In genomic region chr6:34346175-34347119, GRCh38 we compare ENCODE assay signal across 16 cellular contexts. TPM values are rescaled to one million over a fixed set of nuclear protein-coding genes. Genes with fewer than 3 reads are reported as not detected.
DNase-seq lines count a peak whose midpoint lies in the region; ATAC-seq, FAIRE-seq and TF ChIP-seq lines count a peak whose summit lies in the region.
"Had no signal": no experiment of that assay in that cellular context is flagged by ENCODE, and none has a peak within 500 bp of the region (broad histone marks: within the 10 kb centered on the region; RNA-seq: fewer than 3 reads in every experiment).

No MANE protein-coding gene starts in this region.

- no peak for TF ChIP-seq EP300 in K562 (IDR thresholded peaks at IDR 0.05; ENCODE audit: low read length)

- ATAC-seq in K562 (no peak), HG02642 (IDR thresholded peaks at IDR 0.05; ENCODE audit: poor library complexity, unreplicated experiment) (no peak)
- ATAC-seq: lower lobe of right lung; natural killer cell treated with Interleukin-12 subunit alpha and Interleukin-12 subunit beta and Interleukin-15 and Interleukin-18, amount 100 ng/mL, for 72 hours had no signal

- no peaks in the 10 kb centered on the region for H3K9me3 ChIP-seq in HEK293 (ENCODE audit: control insufficient read depth, insufficient read depth, low read depth, low read length)
- H3K9me3 ChIP-seq in K562 (replicated peaks; ENCODE audit: control insufficient read depth, insufficient read depth, low read depth, low read length): no peaks in the 10 kb centered on the region
- H3K9me3 ChIP-seq: lower lobe of right lung had no signal

- H4K20me1 ChIP-seq in K562 (replicated peaks; ENCODE audit: control insufficient read depth, insufficient read depth, low read length): peaks cover 11% of the 10 kb centered on the region

- CTCF ChIA-PET in HEK293 (lab: Yijun Ruan, JAX) (interaction anchor here (0.7 kb wide), 1 partner anchor 106 kb away, joined by 3 read pairs; no protein-coding TSS in a partner anchor), K562 (lab: Yijun Ruan, JAX; ENCODE audit: low intra/inter-chr PET ratio) (no interaction called here)

- H3K27ac ChIP-seq in HEK293 (ENCODE audit: extremely low read depth, low read depth, low read length): no peak overlapping the region
- peak overlapping the region; percentile 6; the same call in 1 of the 3 replicates for H3K27ac ChIP-seq in K562 (ENCODE audit: extremely low read depth, low read depth, low read length)
- H3K27ac ChIP-seq: lower lobe of right lung, RWPE1 had no signal

- H3K79me2 ChIP-seq in K562 (ENCODE audit: control insufficient read depth, insufficient read depth, low read length): peaks cover 92% of the 10 kb centered on the region

- H3K4me1 ChIP-seq in HEK293 (ENCODE audit: control insufficient read depth, insufficient read depth, low read length): no peaks in the 10 kb centered on the region
- peaks cover 0 to 10% of the 10 kb centered on the region in 2 experiments; a peak in 4 of 5 replicates for H3K4me1 ChIP-seq in K562 (replicated peaks in 1 of 2; ENCODE audit: control insufficient read depth in 2 of 2, insufficient read depth in 2 of 2, low read length in 2 of 2)

- no peak for FAIRE-seq in K562 (lab: Jason Lieb, UNC)
- FAIRE-seq: colon had no signal

- DNase-seq in GM13976 (ENCODE audit: low spot score): peak; percentile 58
- DNase-seq in K562 (ENCODE audit: extremely low read depth in 1 of 4, low spot score in 3 of 4): no peak
- peak; percentile 86 for DNase-seq in renal cortical epithelial cell (ENCODE audit: low read depth)
- no peak for DNase-seq in NCI-H774 (lab: John Stamatoyannopoulos, UW)
- no peak for DNase-seq in activated T-cell treated with anti-CD3 and anti-CD28 coated beads, Interleukin-2, amount 50 U/mL, for 48 hours
- DNase-seq: activated effector memory CD4-positive, alpha-beta T cell treated with anti-CD3 and anti-CD28 coated beads, Interleukin-2, amount 50 U/mL, for 16 hours; aorta; foreskin melanocyte; lower lobe of right lung; NCI-H1930; retina had no signal

- no peak for TF ChIP-seq RAD21 in K562 (CRISPR knock-in tag; conservative IDR thresholded peaks at IDR 0.05 in 1 of 2, IDR thresholded peaks at IDR 0.05 in 1 of 2)

- in situ Hi-C loops in GM13976 (cut with MboI; ENCODE audit: low sequenced_read_pairs, unreplicated experiment) (no loop called here), K562 (cut with MboI) (no loop called here)

- BruUV-seq in K562 (replicated peaks; lab: Mats Ljungman, UMichigan): no TSS peak

- H3K9ac ChIP-seq in K562 (ENCODE audit: insufficient read depth in 1 of 2, low read depth in 2 of 2, low read length in 2 of 2): no peak overlapping the region

- no peak overlapping the region for H2AFZ ChIP-seq in K562 (ENCODE audit: low read depth, low read length)

- WGBS in K562 (ENCODE audit: insufficient coverage, low coverage, missing lambda C conversion rate): 91% methylated on average over 9 of the region's 9 CpGs

- no peak for TF ChIP-seq POLR2A in K562 (conservative IDR thresholded peaks at IDR 0.05)

- no peak overlapping the region for H3K4me3 ChIP-seq in HEK293 (ENCODE audit: low read depth, low read length)
- no peak overlapping the region for H3K4me3 ChIP-seq in K562
- H3K4me3 ChIP-seq: lower lobe of right lung had no signal

- no peaks in the 10 kb centered on the region for H3K36me3 ChIP-seq in HEK293 (ENCODE audit: control insufficient read depth in 2 of 2, insufficient read depth in 1 of 2, low read length in 2 of 2)
- H3K36me3 ChIP-seq in K562 (ENCODE audit: control insufficient read depth, insufficient read depth, low read length): peaks cover 18% of the 10 kb centered on the region; the same call in 2 of the 3 replicates
- H3K36me3 ChIP-seq: lower lobe of right lung had no signal

- no peaks in the 10 kb centered on the region for H3K27me3 ChIP-seq in K562 (ENCODE audit: control insufficient read depth in 2 of 2, insufficient read depth in 2 of 2, low read length in 2 of 2)

- POLR2A ChIA-PET in HEK293 (lab: Yijun Ruan, JAX): no interaction called here
- POLR2A ChIA-PET in K562 (lab: Yijun Ruan, JAX): interaction anchor here (0.6 to 1.6 kb wide), 4 partner anchors 8 to 19 kb away, joined by 3 to 6 read pairs (median 3); no protein-coding TSS in a partner anchor

- intact Hi-C loops in K562 (cut with micrococcal nuclease): no loop called here

- TF ChIP-seq CTCF in GM13976 (IDR thresholded peaks at IDR 0.05; ENCODE audit: borderline replicate concordance, control extremely low read depth, extremely low read depth, insufficient read depth, missing control alignments): no peak
- no peak for TF ChIP-seq CTCF in HEK293 (tag by site-specific recombination; IDR thresholded peaks at IDR 0.05)
- no peak for TF ChIP-seq CTCF in K562 (IDR thresholded peaks at IDR 0.05 in 2 of 3, conservative IDR thresholded peaks at IDR 0.05 in 1 of 3; ENCODE audit: insufficient read depth in 2 of 3, low read depth in 1 of 3, low read length in 3 of 3)

- no peak overlapping the region for H3K4me2 ChIP-seq in K562 (ENCODE audit: insufficient read depth, low read length)

- no peaks in the 10 kb centered on the region for H3K9me1 ChIP-seq in K562 (ENCODE audit: control insufficient read depth, insufficient read depth, low read length)

TF ChIP-seq in HEK293, 187 proteins besides CTCF, POLR2A, EP300 and RAD21 (continues in another document):
- TF ChIP-seq ZNF121 (tag by site-specific recombination; IDR thresholded peaks at IDR 0.05) (peak; percentile 63), PRDM6 (tag by site-specific recombination; IDR thresholded peaks at IDR 0.05) (peak; percentile 73), GLIS1 (tag by site-specific recombination; IDR thresholded peaks at IDR 0.05) (no peak), ZNF184 (tag by site-specific recombination; IDR thresholded peaks at IDR 0.05) (no peak), KLF8 (tag by site-specific recombination; IDR thresholded peaks at IDR 0.05) (no peak), ZNF266 (tag by site-specific recombination; IDR thresholded peaks at IDR 0.05; ENCODE audit: low read depth) (no peak)

TF ChIP-seq in K562, 482 proteins besides CTCF, POLR2A, EP300 and RAD21 (continues in another document):
- peak; percentile 94 for TF ChIP-seq ZBTB33 (CRISPR knock-in tag; IDR thresholded peaks at IDR 0.05)
- no peak for TF ChIP-seq SAP30 (IDR thresholded peaks at IDR 0.05; ENCODE audit: borderline replicate concordance, insufficient read depth, low read depth, low read length, poor library complexity, severe bottlenecking)
- TF ChIP-seq, protein P1, sequence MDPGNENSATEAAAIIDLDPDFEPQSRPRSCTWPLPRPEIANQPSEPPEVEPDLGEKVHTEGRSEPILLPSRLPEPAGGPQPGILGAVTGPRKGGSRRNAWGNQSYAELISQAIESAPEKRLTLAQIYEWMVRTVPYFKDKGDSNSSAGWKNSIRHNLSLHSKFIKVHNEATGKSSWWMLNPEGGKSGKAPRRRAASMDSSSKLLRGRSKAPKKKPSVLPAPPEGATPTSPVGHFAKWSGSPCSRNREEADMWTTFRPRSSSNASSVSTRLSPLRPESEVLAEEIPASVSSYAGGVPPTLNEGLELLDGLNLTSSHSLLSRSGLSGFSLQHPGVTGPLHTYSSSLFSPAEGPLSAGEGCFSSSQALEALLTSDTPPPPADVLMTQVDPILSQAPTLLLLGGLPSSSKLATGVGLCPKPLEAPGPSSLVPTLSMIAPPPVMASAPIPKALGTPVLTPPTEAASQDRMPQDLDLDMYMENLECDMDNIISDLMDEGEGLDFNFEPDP (CRISPR knock-in tag; IDR thresholded peaks at IDR 0.05): no peak
- TF ChIP-seq MAZ (CRISPR knock-in tag; conservative IDR thresholded peaks at IDR 0.05 in 1 of 2, IDR thresholded peaks at IDR 0.05 in 1 of 2): no peak
- no peak for TF ChIP-seq SMARCB1 (IDR thresholded peaks at IDR 0.05; ENCODE audit: insufficient read length, low read depth)
- no peak for TF ChIP-seq ZKSCAN3 (CRISPR knock-in tag; IDR thresholded peaks at IDR 0.05)
- no peak for TF ChIP-seq ARID1B (IDR thresholded peaks at IDR 0.05)
- TF ChIP-seq HDAC6 (IDR thresholded peaks at IDR 0.05; ENCODE audit: low read depth, low read length): no peak

RNA-seq across cellular contexts. Expression of gene NUDT3, which starts 46.0 kb away (rescaled TPM):
- 19.3 and 42.2 TPM in 2 replicates for total RNA-seq in K562 (2011; cell fraction: chromatin; rRNA removed; ENCODE audit: low replicate concordance)
- total RNA-seq in K562 (2011; cell fraction: nucleolus; rRNA removed): 17.3 and 21.3 TPM in 2 replicates
- total RNA-seq in K562 (2011; cell fraction: nucleoplasm; rRNA removed): 38.4 and 67.7 TPM in 2 replicates
- total RNA-seq in K562 (2014; rRNA removed) (47.3 and 51.0 TPM in 2 replicates), K562 (2014; rRNA removed; fragmentation: Illumina TruSeq; extraction: Trizol) (61.8 and 70.8 TPM in 2 replicates), K562 (2015; rRNA removed; fragmentation: Illumina TruSeq; extraction: Trizol) (57.2 and 59.8 TPM in 2 replicates), K562 (2021) (49.8 and 56.4 TPM in 2 replicates), renal cortical epithelial cell (19.3 and 26.9 TPM in 2 replicates)
- polyA plus RNA-seq in K562 (2011; rRNA removed) (68.5 and 81.2 TPM in 2 replicates), K562 (2014; fragmentation: Illumina TruSeq; extraction: Trizol) (54.8 and 56.0 TPM in 2 replicates), K562 (2014; fragmentation: Nextera tagmentation; extraction: Ambion mirVana) (10 to 100 TPM in 1 of 2 experiments, 1 to 10 TPM in 1; 5.4 to 57.7 TPM), K562 (2014; rRNA removed) (54.4 and 56.8 TPM in 2 replicates)
- polyA plus RNA-seq in K562 (2011; cell fraction: cytosol; rRNA removed): 29.2 and 49.7 TPM in 2 replicates
- polyA plus RNA-seq in K562 (2011; cell fraction: nucleus; rRNA removed): 20.7 and 29.1 TPM in 2 replicates
- polyA plus RNA-seq in K562 (2012): 15.2 and 19.2 TPM in 2 replicates
- 105 and 133 TPM in 2 replicates for polyA minus RNA-seq in K562 (2011; rRNA and poly(A)+ RNA removed)
- 46.1 and 59.9 TPM in 2 replicates for polyA minus RNA-seq in K562 (2011; cell fraction: cytosol; rRNA and poly(A)+ RNA removed)
- polyA minus RNA-seq in K562 (2011; cell fraction: nucleus; rRNA and poly(A)+ RNA removed): 9.4 and 18.1 TPM in 2 replicates

Comparison
In these comparisons a context has a peak if more than half of its experiments do, and no peak if none do; other contexts are left out.
1. DNase-seq: peak in GM13976 (single experiment) and renal cortical epithelial cell (single experiment); none in K562 (0 of 4), NCI-H774 (single experiment) and activated T-cell treated with anti-CD3 and anti-CD28 coated beads, Interleukin-2, amount 50 U/mL, for 48 hours (0 of 2).